In genomic region chr2:24597181-24597870, GRCh38 we compare ENCODE assay signal across 30 cellular contexts.
"Had no signal": no experiment of that assay in that cellular context is flagged by ENCODE, and none has a peak within 500 bp of the region (broad histone marks: within the 10 kb centered on the region; RNA-seq: fewer than 3 reads in every experiment).

No MANE protein-coding gene starts in this region.

- H3K9me3 Mint-ChIP-seq: activated naive CD4-positive, alpha-beta T cell treated with anti-CD3 and anti-CD28 coated beads, Interleukin-2, amount 50 U/mL, for 72 hours; effector memory CD8-positive, alpha-beta T cell; stimulated activated memory B cell treated with anti-CD40 and anti-IgM and Interleukin-4, amounts not matched to agents 10 μg/mL and 1 μg/mL and 100 μg/mL, for 72 hours; stimulated activated naive CD8-positive, alpha-beta T cell treated with anti-CD3 and anti-CD28 coated beads, Interleukin-15, amount 100 ng/mL, for 72 hours had no signal

- H3K27ac Mint-ChIP-seq: activated CD4-positive, alpha-beta T cell treated with anti-CD3 and anti-CD28 coated beads for 36 hours; activated CD8-positive, alpha-beta memory T cell treated with anti-CD3 and anti-CD28 coated beads, Interleukin-2, amount 10 ng/mL, durations not matched to agents 7 days and 5 days; activated CD8-positive, alpha-beta T cell treated with anti-CD3 and anti-CD28 coated beads, Interleukin-2, amount 10 ng/mL, durations not matched to agents 7 days and 5 days; activated naive CD4-positive, alpha-beta T cell treated with anti-CD3 and anti-CD28 coated beads, Interleukin-2, amount 50 U/mL, for 72 hours; brain; effector memory CD8-positive, alpha-beta T cell; stimulated activated memory B cell treated with anti-CD40 and anti-IgM and Interleukin-4, amounts not matched to agents 10 μg/mL and 1 μg/mL and 100 μg/mL, for 72 hours; stimulated activated naive CD8-positive, alpha-beta T cell treated with anti-CD3 and anti-CD28 coated beads, Interleukin-15, amount 100 ng/mL, for 72 hours had no signal

- H3K4me1 ChIP-seq: ascending aorta, prostate gland, upper lobe of left lung had no signal

- H3K4me3 Mint-ChIP-seq: activated CD4-positive, alpha-beta T cell treated with anti-CD3 and anti-CD28 coated beads for 36 hours; activated CD8-positive, alpha-beta memory T cell treated with anti-CD3 and anti-CD28 coated beads, Interleukin-2, amount 10 ng/mL, durations not matched to agents 7 days and 5 days; activated CD8-positive, alpha-beta T cell treated with anti-CD3 and anti-CD28 coated beads, Interleukin-2, amount 10 ng/mL, durations not matched to agents 7 days and 5 days; brain; effector memory CD8-positive, alpha-beta T cell; stimulated activated memory B cell treated with anti-CD40 and anti-IgM and Interleukin-4, amounts not matched to agents 10 μg/mL and 1 μg/mL and 100 μg/mL, for 72 hours; stimulated activated naive CD8-positive, alpha-beta T cell treated with anti-CD3 and anti-CD28 coated beads, Interleukin-15, amount 100 ng/mL, for 72 hours had no signal

- H3K36me3 Mint-ChIP-seq: activated naive CD4-positive, alpha-beta T cell treated with anti-CD3 and anti-CD28 coated beads, Interleukin-2, amount 50 U/mL, for 72 hours had no signal

- H3K9me3 ChIP-seq: adrenal gland, ascending aorta, left ventricle myocardium inferior, mucosa of descending colon, pancreas, prostate gland, sigmoid colon, upper lobe of left lung, vagina had no signal

- H3K36me3 ChIP-seq: adrenal gland, ascending aorta, left ventricle myocardium inferior, pancreas, prostate gland, sigmoid colon, upper lobe of left lung, vagina had no signal

- H3K4me1 Mint-ChIP-seq: activated CD8-positive, alpha-beta memory T cell treated with anti-CD3 and anti-CD28 coated beads, Interleukin-2, amount 10 ng/mL, durations not matched to agents 7 days and 5 days; stimulated activated memory B cell treated with anti-CD40 and anti-IgM and Interleukin-4, amounts not matched to agents 10 μg/mL and 1 μg/mL and 100 μg/mL, for 72 hours; stimulated activated naive CD8-positive, alpha-beta T cell treated with anti-CD3 and anti-CD28 coated beads, Interleukin-15, amount 100 ng/mL, for 72 hours had no signal

- H3K27ac ChIP-seq: adrenal gland, ascending aorta, left ventricle myocardium inferior, pancreas, prostate gland, sigmoid colon, upper lobe of left lung, vagina had no signal

- H3K4me3 ChIP-seq: adrenal gland, ascending aorta, left ventricle myocardium inferior, mucosa of descending colon, pancreas, prostate gland, sigmoid colon, upper lobe of left lung, vagina had no signal

- H3K27me3 Mint-ChIP-seq: activated CD4-positive, alpha-beta T cell treated with anti-CD3 and anti-CD28 coated beads for 36 hours; activated CD8-positive, alpha-beta memory T cell treated with anti-CD3 and anti-CD28 coated beads, Interleukin-2, amount 10 ng/mL, durations not matched to agents 7 days and 5 days; brain; effector memory CD8-positive, alpha-beta T cell; stimulated activated memory B cell treated with anti-CD40 and anti-IgM and Interleukin-4, amounts not matched to agents 10 μg/mL and 1 μg/mL and 100 μg/mL, for 72 hours; stimulated activated naive CD8-positive, alpha-beta T cell treated with anti-CD3 and anti-CD28 coated beads, Interleukin-15, amount 100 ng/mL, for 72 hours had no signal

- H3K27me3 ChIP-seq: adrenal gland, ascending aorta, pancreas, sigmoid colon, upper lobe of left lung, vagina had no signal

- ATAC-seq: activated CD4-positive, alpha-beta T cell treated with anti-CD3 and anti-CD28 coated beads for 36 hours; activated CD8-positive, alpha-beta memory T cell treated with anti-CD3 and anti-CD28 coated beads, Interleukin-2, amount 10 ng/mL, durations not matched to agents 7 days and 5 days; activated CD8-positive, alpha-beta T cell treated with anti-CD3 and anti-CD28 coated beads, Interleukin-2, amount 10 ng/mL, durations not matched to agents 7 days and 5 days; activated naive CD4-positive, alpha-beta T cell treated with anti-CD3 and anti-CD28 coated beads, Interleukin-2, amount 50 U/mL, for 72 hours; effector memory CD8-positive, alpha-beta T cell; mucosa of descending colon; stimulated activated memory B cell treated with anti-CD40 and anti-IgM and Interleukin-4, amounts not matched to agents 10 μg/mL and 1 μg/mL and 100 μg/mL, for 72 hours; stimulated activated naive CD8-positive, alpha-beta T cell treated with anti-CD3 and anti-CD28 coated beads, Interleukin-15, amount 100 ng/mL, for 72 hours had no signal

- DNase-seq: activated CD4-positive, alpha-beta T cell treated with anti-CD3 and anti-CD28 coated beads for 36 hours; activated CD4-positive, CD25-positive, alpha-beta regulatory T cell; activated CD8-positive, alpha-beta memory T cell treated with anti-CD3 and anti-CD28 coated beads, Interleukin-2, amount 10 ng/mL, durations not matched to agents 7 days and 5 days; activated CD8-positive, alpha-beta T cell treated with anti-CD3 and anti-CD28 coated beads, Interleukin-2, amount 10 ng/mL, durations not matched to agents 7 days and 5 days; activated naive CD4-positive, alpha-beta T cell; activated T-cell treated with anti-CD3 and anti-CD28 coated beads, Interleukin-2, amount 50 U/mL, for 48 hours; adrenal gland; cortex of kidney; effector memory CD8-positive, alpha-beta T cell; erythroblast; head of caudate nucleus; hypothalamus; left ventricle myocardium inferior; mucosa of descending colon; nucleus accumbens; pancreas; sigmoid colon; small intestine; stimulated activated CD4-positive, alpha-beta T cell treated with anti-CD3 and anti-CD28 coated beads, Interleukin-1b, Interleukin-23, amount 100 ng/mL, for 48 hours; stimulated activated CD4-positive, alpha-beta T cell treated with anti-CD3 and anti-CD28 coated beads, Interleukin-4, amount 100 ng/mL, for 4 hours; stimulated activated CD8-positive, alpha-beta memory T cell treated with anti-CD3 and anti-CD28 coated beads, Interleukin-4, amount 100 ng/mL, for 48 hours; stimulated activated naive CD8-positive, alpha-beta T cell treated with anti-CD3 and anti-CD28 coated beads, Interleukin-15, amount 100 ng/mL, for 72 hours; substantia nigra; upper lobe of left lung had no signal
